ENCODE assay signal across 32 cellular contexts in the genomic region with DNA sequence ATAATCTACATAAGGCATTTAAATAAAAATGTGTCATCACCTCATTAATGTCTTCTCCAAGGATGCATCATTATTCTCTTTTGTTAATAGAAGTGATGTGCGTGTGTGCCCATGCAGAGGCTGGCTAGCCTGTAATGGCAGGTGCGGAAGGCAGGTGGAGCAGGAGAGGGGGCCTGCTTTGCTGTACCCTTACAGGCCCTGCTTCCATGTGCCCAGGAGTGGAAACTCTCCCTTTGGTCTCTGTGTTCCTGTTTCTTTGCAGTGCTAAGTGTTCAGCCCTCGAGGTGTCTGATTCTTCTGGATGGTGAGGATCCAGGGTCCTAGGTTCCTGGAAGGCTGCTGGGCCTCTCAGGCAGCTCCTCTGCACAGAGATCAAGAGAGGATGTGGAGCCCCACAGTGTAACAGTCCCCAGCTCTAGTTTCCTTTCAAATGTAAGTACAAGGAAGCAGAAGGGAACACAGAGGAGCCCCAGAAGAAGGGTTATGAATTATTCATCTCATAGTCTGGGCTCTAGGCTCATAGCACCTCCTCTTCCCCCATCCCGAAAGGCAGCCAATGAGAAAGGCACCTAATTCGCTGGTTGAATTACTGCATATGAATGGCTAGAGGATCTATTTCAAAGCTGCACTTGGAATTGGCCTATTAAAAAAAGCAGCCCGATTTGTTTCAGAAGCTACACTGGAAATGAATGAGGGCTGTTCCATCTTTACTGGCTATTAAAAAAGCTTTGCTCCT. TPM values are rescaled to one million over a fixed set of nuclear protein-coding genes. Genes with fewer than 3 reads are reported as not detected.
DNase-seq lines count a peak whose midpoint lies in the region; ATAC-seq and TF ChIP-seq lines count a peak whose summit lies in the region.
"Had no signal": no experiment of that assay in that cellular context is flagged by ENCODE, and none has a peak within 500 bp of the region (broad histone marks: within the 10 kb centered on the region; RNA-seq: fewer than 3 reads in every experiment).

No MANE protein-coding gene starts in this region.

- H3K36me3 Mint-ChIP-seq in WTC11: no peaks in the 10 kb centered on the region
- H3K36me3 Mint-ChIP-seq: CD8-positive, alpha-beta memory T cell had no signal

- no peak overlapping the region for H3K27ac ChIP-seq in osteoblast (ENCODE audit: low read depth, low read length)
- H3K27ac ChIP-seq: body of pancreas, heart left ventricle, neutrophil, stomach, tibial nerve had no signal

- H3K27ac Mint-ChIP-seq in WTC11: peak overlapping the region; percentile 49; the same call in 1 of the 2 replicates
- H3K27ac Mint-ChIP-seq: activated CD4-positive, alpha-beta T cell treated with anti-CD3 and anti-CD28 coated beads for 36 hours; activated CD8-positive, alpha-beta T cell treated with anti-CD3 and anti-CD28 coated beads, Interleukin-2, amount 10 ng/mL, durations not matched to agents 7 days and 5 days; activated naive CD8-positive, alpha-beta T cell treated with anti-CD3 and anti-CD28 coated beads, Interleukin-2, amount 50 U/mL, for 24 hours; CD8-positive, alpha-beta memory T cell had no signal

- TF ChIP-seq CTCF in WTC11 (IDR thresholded peaks at IDR 0.05): peak; percentile 33; the same call in 1 of the 2 replicates
- no peak for TF ChIP-seq CTCF in osteoblast (IDR thresholded peaks at IDR 0.05; ENCODE audit: extremely low read depth, low read depth, low read length)

- H2AFZ ChIP-seq in osteoblast (ENCODE audit: low read length): no peak overlapping the region

- DNase-seq in G401 (ENCODE audit: low spot score) (peak; percentile 36), WTC11 (ENCODE audit: low spot score) (peak; percentile 55), globus pallidus (ENCODE audit: low spot score) (peak; percentile 51), osteoblast (ENCODE audit: insufficient read length, low spot score, missing footprints) (peak; percentile 47), NOMO-1 treated with dmso at 0.1 percent for 144 hours (lab: John Stamatoyannopoulos, UW; ENCODE audit: unreplicated experiment) (no peak), GM03348 (ENCODE audit: low spot score) (no peak)
- no peak for DNase-seq in activated effector memory CD4-positive, alpha-beta T cell treated with anti-CD3 and anti-CD28 coated beads, Interleukin-2, amount 50 U/mL, for 16 hours
- DNase-seq: activated CD4-positive, alpha-beta T cell treated with anti-CD3 and anti-CD28 coated beads for 36 hours; activated CD8-positive, alpha-beta T cell treated with anti-CD3 and anti-CD28 coated beads, Interleukin-2, amount 10 ng/mL, durations not matched to agents 7 days and 5 days; activated naive CD8-positive, alpha-beta T cell treated with anti-CD3 and anti-CD28 coated beads, Interleukin-2, amount 50 U/mL, for 24 hours; BE2C; body of pancreas; CD8-positive, alpha-beta memory T cell; DMS153; heart left ventricle; KBM-7; left colon; mammary epithelial cell; MM.1S; NCI-H1417 treated with DMSO at 0.1 percent for 48 hours; NCI-H2081 treated with DMSO at 0.1 percent for 48 hours; NCI-H446 treated with DMSO at 0.1 percent for 48 hours; PC-3; SK-N-SH; small intestine; stomach; T-helper 2 cell had no signal

- H4K20me1 ChIP-seq in osteoblast (ENCODE audit: insufficient read depth, low read length): no peaks in the 10 kb centered on the region

- H3K4me3 Mint-ChIP-seq in WTC11: no peak overlapping the region
- H3K4me3 Mint-ChIP-seq: activated CD4-positive, alpha-beta T cell treated with anti-CD3 and anti-CD28 coated beads for 36 hours; activated CD8-positive, alpha-beta T cell treated with anti-CD3 and anti-CD28 coated beads, Interleukin-2, amount 10 ng/mL, durations not matched to agents 7 days and 5 days; activated naive CD8-positive, alpha-beta T cell treated with anti-CD3 and anti-CD28 coated beads, Interleukin-2, amount 50 U/mL, for 24 hours; CD8-positive, alpha-beta memory T cell had no signal

- H3K79me2 ChIP-seq in osteoblast (ENCODE audit: insufficient read depth, low read length): no peaks in the 10 kb centered on the region

- H3K9me3 Mint-ChIP-seq in WTC11: no peaks in the 10 kb centered on the region
- H3K9me3 Mint-ChIP-seq: activated naive CD8-positive, alpha-beta T cell treated with anti-CD3 and anti-CD28 coated beads, Interleukin-2, amount 50 U/mL, for 24 hours; CD8-positive, alpha-beta memory T cell had no signal

- no peak overlapping the region for H3K4me2 ChIP-seq in osteoblast (ENCODE audit: insufficient read depth, low read length)
- H3K4me2 ChIP-seq: SK-N-SH had no signal

- H3K4me1 Mint-ChIP-seq in WTC11: peaks cover 53% of the 10 kb centered on the region
- H3K4me1 Mint-ChIP-seq: activated CD4-positive, alpha-beta T cell treated with anti-CD3 and anti-CD28 coated beads for 36 hours; activated naive CD8-positive, alpha-beta T cell treated with anti-CD3 and anti-CD28 coated beads, Interleukin-2, amount 50 U/mL, for 24 hours; CD8-positive, alpha-beta memory T cell had no signal

- in situ Hi-C loops in G401 (cut with HindIII; ENCODE audit: low sequenced_read_pairs): no loop called here

- no peak overlapping the region for H3K4me3 ChIP-seq in osteoblast (ENCODE audit: insufficient read depth, low read length)
- H3K4me3 ChIP-seq: body of pancreas, heart left ventricle, stomach, tibial nerve had no signal

- no peaks in the 10 kb centered on the region for H3K27me3 ChIP-seq in osteoblast (ENCODE audit: insufficient read depth, low read length)
- H3K27me3 ChIP-seq: BE2C, body of pancreas, tibial nerve had no signal

- peak; percentile 94 for ATAC-seq in WTC11
- no peak for ATAC-seq in GM18505 (IDR thresholded peaks at IDR 0.05; ENCODE audit: unreplicated experiment)
- ATAC-seq: activated CD4-positive, alpha-beta T cell treated with anti-CD3 and anti-CD28 coated beads for 36 hours; activated CD8-positive, alpha-beta T cell treated with anti-CD3 and anti-CD28 coated beads, Interleukin-2, amount 10 ng/mL, durations not matched to agents 7 days and 5 days; activated naive CD8-positive, alpha-beta T cell treated with anti-CD3 and anti-CD28 coated beads, Interleukin-2, amount 50 U/mL, for 24 hours; body of pancreas; heart left ventricle; left colon; PC-3 had no signal

- peaks cover 4% of the 10 kb centered on the region; the same call in 1 of the 2 replicates for H3K27me3 Mint-ChIP-seq in WTC11 (ENCODE audit: low read depth)

- POLR2A ChIA-PET in WTC11 (lab: Charles Lee): no interaction called here

- no peaks in the 10 kb centered on the region for H3K4me1 ChIP-seq in osteoblast (ENCODE audit: insufficient read depth, low read length)
- H3K4me1 ChIP-seq: BE2C, body of pancreas, heart left ventricle, stomach, tibial nerve had no signal

- no peaks in the 10 kb centered on the region for H3K36me3 ChIP-seq in osteoblast (ENCODE audit: insufficient read depth, low read length)
- H3K36me3 ChIP-seq: BE2C, heart left ventricle, neutrophil, stomach, tibial nerve had no signal

- CTCF ChIA-PET in WTC11 (lab: Charles Lee): interaction anchor here (0.5 to 1.6 kb wide), 10 partner anchors 10 to 289 kb away, joined by 3 to 10 read pairs (median 4); no protein-coding TSS in a partner anchor

- TF ChIP-seq POLR2A in GM18505 (IDR thresholded peaks at IDR 0.05; ENCODE audit: borderline replicate concordance, extremely low read depth, insufficient read depth, insufficient read length): no peak

- no peaks in the 10 kb centered on the region for H3K9me3 ChIP-seq in osteoblast (ENCODE audit: low read depth, low read length)
- H3K9me3 ChIP-seq: BE2C, body of pancreas, heart left ventricle, neutrophil, SK-N-SH, stomach, tibial nerve had no signal

TF ChIP-seq in WTC11, 78 proteins besides CTCF, POLR2A, EP300 and RAD21:
- TF ChIP-seq GTF2I (CRISPR knock-in tag; conservative IDR thresholded peaks at IDR 0.05) (no peak), KAT7 (CRISPR knock-in tag; IDR thresholded peaks at IDR 0.05; ENCODE audit: borderline replicate concordance) (no peak), ZNF232 (CRISPR knock-in tag; IDR thresholded peaks at IDR 0.05) (no peak), NFYB (CRISPR knock-in tag; conservative IDR thresholded peaks at IDR 0.05; ENCODE audit: low read depth) (no peak), MAX (CRISPR knock-in tag; IDR thresholded peaks at IDR 0.05) (peak; percentile 35; the same call in 1 of the 2 replicates)

RNA-seq across cellular contexts. Expression of gene AGBL1, which starts 39.1 kb away (rescaled TPM):
- not detected in 2 replicates for total RNA-seq in G401 (2014; rRNA removed; shearing (Covaris generic))
- total RNA-seq in WTC11 (2021) (0.07 TPM in 1 of 3 replicates, not detected in the others), osteoblast (not detected in 2 replicates)
- total RNA-seq: activated CD8-positive, alpha-beta T cell treated with anti-CD3 and anti-CD28 coated beads, Interleukin-2, amount 10 ng/mL, durations not matched to agents 7 days and 5 days; body of pancreas; CD8-positive, alpha-beta memory T cell; epithelial cell of proximal tubule; mammary epithelial cell; PC-3; renal cortical epithelial cell had no signal

Comparison
In these comparisons a context has a peak if more than half of its experiments do, and no peak if none do; other contexts are left out.
1. DNase-seq: peak in G401 (single experiment), WTC11 (single experiment), globus pallidus (single experiment) and osteoblast (single experiment); none in NOMO-1 treated with dmso at 0.1 percent for 144 hours (single experiment), activated effector memory CD4-positive, alpha-beta T cell treated with anti-CD3 and anti-CD28 coated beads, Interleukin-2, amount 50 U/mL, for 16 hours (single experiment) and GM03348 (single experiment).